Comparison of ENCODE assay signal across 8 cellular contexts in genomic region chr6:112296122-112296521, GRCh38. TPM values are rescaled to one million over a fixed set of nuclear protein-coding genes. Genes with fewer than 3 reads are reported as not detected.
DNase-seq lines count a peak whose midpoint lies in the region; ATAC-seq, FAIRE-seq and TF ChIP-seq lines count a peak whose summit lies in the region.

No MANE protein-coding gene starts in this region.

- DNase-seq in GM23338 (ENCODE audit: low spot score), result peak; percentile 75
- DNase-seq in Panc1 (ENCODE audit: low read depth, low spot score), result peak; percentile 17
- no peak for DNase-seq in heart left ventricle
- no peak for DNase-seq in inferior parietal cortex (ENCODE audit: extremely low spot score)
- DNase-seq in NCI-H187 treated with DMSO at 0.1 percent for 48 hours (lab: John Stamatoyannopoulos, UW), result no peak
- no peak for DNase-seq in anterior cingulate cortex (lab: John Stamatoyannopoulos, UW)
- DNase-seq in effector memory CD4-positive, alpha-beta T cell, result no peak

- WGBS in heart left ventricle, 4 donors, result 59 to 73% (median 66%) methylated on average over 2 of the region's 2 CpGs

- H3K4me3 ChIP-seq in GM23338 (no peak overlapping the region), Panc1 (ENCODE audit: low read depth in 2 of 2, low read length in 2 of 2) (no peak overlapping the region), heart left ventricle (no peak overlapping the region)
- no peak overlapping the region for H3K4me3 ChIP-seq in effector memory CD4-positive, alpha-beta T cell (ENCODE audit: insufficient read depth, low read depth, low read length, poor library complexity, severe bottlenecking)

- no peak overlapping the region for H3K4me2 ChIP-seq in GM23338

- H3K27me3 ChIP-seq in GM23338 (ENCODE audit: insufficient read depth), result no peaks in the 10 kb centered on the region
- no peaks in the 10 kb centered on the region for H3K27me3 ChIP-seq in Panc1 (ENCODE audit: control insufficient read depth, insufficient read depth, low read length)
- no peaks in the 10 kb centered on the region for H3K27me3 ChIP-seq in heart left ventricle
- no peaks in the 10 kb centered on the region for H3K27me3 ChIP-seq in effector memory CD4-positive, alpha-beta T cell (replicated peaks; ENCODE audit: control insufficient read depth, insufficient read depth, low read length, poor library complexity, severe bottlenecking)

- H3K4me1 ChIP-seq in GM23338 (ENCODE audit: insufficient read depth), result no peaks in the 10 kb centered on the region
- H3K4me1 ChIP-seq in Panc1 (ENCODE audit: control insufficient read depth, insufficient read depth, low read length), result no peaks in the 10 kb centered on the region
- peaks cover 0 to 28% (median 3%) of the 10 kb centered on the region in 12 donors for H3K4me1 ChIP-seq in heart left ventricle
- H3K4me1 ChIP-seq in effector memory CD4-positive, alpha-beta T cell (ENCODE audit: control insufficient read depth, insufficient read depth, low read length, poor library complexity, severe bottlenecking), result no peaks in the 10 kb centered on the region

- no peaks in the 10 kb centered on the region for H3F3A ChIP-seq in GM23338 (replicated peaks; ENCODE audit: low read depth)

- H3K27ac ChIP-seq in GM23338 (ENCODE audit: low read depth) (no peak overlapping the region), Panc1 (ENCODE audit: low read length) (no peak overlapping the region), heart left ventricle (no peak overlapping the region)
- no peak overlapping the region for H3K27ac ChIP-seq in effector memory CD4-positive, alpha-beta T cell (ENCODE audit: insufficient read depth, low read length, poor library complexity, severe bottlenecking)

- intact Hi-C loops in Panc1 (cut with micrococcal nuclease; ENCODE audit: unreplicated experiment), result no loop called here
- intact Hi-C loops in heart left ventricle (cut with DNase I), result no loop called here

- POLR2A ChIA-PET in Panc1 (lab: Charles Lee), result no interaction called here

- BruUV-seq in Panc1 (replicated peaks; lab: Mats Ljungman, UMichigan), result no TSS peak

- no peak overlapping the region for H2AFZ ChIP-seq in GM23338

- H3K9me2 ChIP-seq in GM23338 (ENCODE audit: insufficient read depth), result peaks cover 11% of the 10 kb centered on the region; the same call in 1 of the 2 replicates

- ATAC-seq in GM23338, result peak; percentile 93
- 0 out of 2 replicates have a peak, but pooled peaks have one; percentile 57 for ATAC-seq in Panc1
- ATAC-seq in heart left ventricle, result peak; percentile 44 to 72 (median 58)

- peaks cover 2% of the 10 kb centered on the region; the same call in 2 of the 3 replicates for H3K4me1 Mint-ChIP-seq in GM23338

- CTCF ChIA-PET in Panc1 (lab: Charles Lee), result no interaction called here

- H3K79me2 ChIP-seq in GM23338 (replicated peaks; ENCODE audit: insufficient read depth), result no peaks in the 10 kb centered on the region

- in situ Hi-C loops in Panc1 (cut with HindIII; ENCODE audit: low pct_unique_long_range_greater_than_20kb, low sequenced_read_pairs), result no loop called here

- no peak for TF ChIP-seq POLR2A in heart left ventricle (IDR thresholded peaks at IDR 0.05)

- H3K9me3 Mint-ChIP-seq in GM23338, result no peaks in the 10 kb centered on the region

- peaks cover 3% of the 10 kb centered on the region for H3K27me3 Mint-ChIP-seq in GM23338 (ENCODE audit: insufficient read depth, low read depth, poor library complexity)

- H4K20me1 ChIP-seq in GM23338 (replicated peaks; ENCODE audit: insufficient read depth), result no peaks in the 10 kb centered on the region

- FAIRE-seq in G401.6 (lab: Jason Lieb, UNC), result peak; percentile 74

- H3K36me3 ChIP-seq in GM23338 (ENCODE audit: insufficient read depth), result no peaks in the 10 kb centered on the region
- H3K36me3 ChIP-seq in Panc1 (ENCODE audit: control insufficient read depth, insufficient read depth, low read length), result no peaks in the 10 kb centered on the region
- no peaks in the 10 kb centered on the region for H3K36me3 ChIP-seq in heart left ventricle
- no peaks in the 10 kb centered on the region for H3K36me3 ChIP-seq in effector memory CD4-positive, alpha-beta T cell (ENCODE audit: control insufficient read depth, insufficient read depth, low read length)

- H3K36me3 Mint-ChIP-seq in GM23338 (ENCODE audit: low read depth), result no peaks in the 10 kb centered on the region

- no peak overlapping the region for H3K4me3 Mint-ChIP-seq in GM23338

- H3K9me3 ChIP-seq in Panc1 (ENCODE audit: control insufficient read depth, insufficient read depth, low read depth, low read length) (no peaks in the 10 kb centered on the region), heart left ventricle (no peaks in the 10 kb centered on the region)
- no peaks in the 10 kb centered on the region for H3K9me3 ChIP-seq in effector memory CD4-positive, alpha-beta T cell (ENCODE audit: control insufficient read depth, low read length)

- no peak overlapping the region for H3K27ac Mint-ChIP-seq in GM23338

- TF ChIP-seq CTCF in GM23338 (conservative IDR thresholded peaks at IDR 0.05; ENCODE audit: low read depth in 2 of 2) (peak; percentile 64 to 81), Panc1 (IDR thresholded peaks at IDR 0.05) (peak; percentile 63), heart left ventricle (IDR thresholded peaks at IDR 0.05) (peak in 10 of 12 donors; percentile 9 to 49 (median 32))

TF ChIP-seq in GM23338, 12 proteins besides CTCF, POLR2A, EP300 and RAD21 (continues in another document):
- TF ChIP-seq ZNF114 (CRISPR knock-in tag; IDR thresholded peaks at IDR 0.05) (no peak), STAT1 (IDR thresholded peaks at IDR 0.05; ENCODE audit: unreplicated experiment) (no peak), ZNF462 (CRISPR knock-in tag; IDR thresholded peaks at IDR 0.05) (0 out of 2 replicates have a peak, but pooled peaks have one; percentile 12)

RNA-seq across cellular contexts. Expression of gene LAMA4, which starts 41.8 kb away (rescaled TPM):
- 1.7 and 4.9 TPM in 2 replicates for total RNA-seq in GM23338 (2014; rRNA removed; shearing (Covaris generic))
- 2.8 TPM in 2 replicates for polyA plus RNA-seq in GM23338 (2016; fragmentation: Nextera tagmentation; extraction: Ambion mirVana)
- total RNA-seq in Panc1 (2021; ENCODE audit: unreplicated experiment), result 11.9 TPM
- polyA plus RNA-seq in Panc1 (2012; ENCODE audit: insufficient read length), result 7.5 TPM
- total RNA-seq in heart left ventricle, result 100 to 1,000 TPM in 2 of 9 donors, 10 to 100 TPM in 7; 42.6 to 132 (median 77.7) TPM
- 10 to 100 TPM; 23.8 to 55.9 TPM for polyA plus RNA-seq in heart left ventricle

RNA-seq across cellular contexts. Expression of gene RFPL4B, which starts 51.0 kb away (rescaled TPM):
- not detected in 2 replicates for total RNA-seq in GM23338 (2014; rRNA removed; shearing (Covaris generic))
- polyA plus RNA-seq in GM23338 (2016; fragmentation: Nextera tagmentation; extraction: Ambion mirVana) (not detected in 2 replicates), heart left ventricle (not detected)
- total RNA-seq in Panc1 (2021; ENCODE audit: unreplicated experiment) (not detected), heart left ventricle (under 1 TPM in 2 of 9 donors, not detected in 7; 0.18 to 0.44 TPM)
- not detected for polyA plus RNA-seq in Panc1 (2012; ENCODE audit: insufficient read length)

Comparison
In these comparisons a context has a peak if more than half of its experiments do, and no peak if none do; other contexts are left out.
1. DNase-seq: peak in GM23338 (single experiment) and Panc1 (single experiment); none in heart left ventricle (0 of 5), inferior parietal cortex (single experiment), NCI-H187 treated with DMSO at 0.1 percent for 48 hours (single experiment), anterior cingulate cortex (0 of 58) and effector memory CD4-positive, alpha-beta T cell (0 of 3).
2. Peak in every context shown above with its lines, with median percentiles within 50 percentile points of each other: ATAC-seq and CTCF ChIP-seq.